In genomic region chr6:73054958-73055357, GRCh38 we compare ENCODE assay signal across 30 cellular contexts.
"Had no signal": no experiment of that assay in that cellular context is flagged by ENCODE, and none has a peak within 500 bp of the region (broad histone marks: within the 10 kb centered on the region; RNA-seq: fewer than 3 reads in every experiment).

No MANE protein-coding gene starts in this region.

- H3K27me3 ChIP-seq: adrenal gland, ascending aorta, body of pancreas, brain microvascular endothelial cell, breast epithelium, cardiac muscle cell had no signal

- H3K4me3 ChIP-seq: adrenal gland, ascending aorta, body of pancreas, breast epithelium, cardiac muscle cell had no signal

- H3K36me3 ChIP-seq: adrenal gland, ascending aorta, brain microvascular endothelial cell, breast epithelium, cardiac muscle cell had no signal

- H3K4me1 ChIP-seq: adrenal gland, ascending aorta, body of pancreas, breast epithelium had no signal

- H3K9me3 ChIP-seq: adrenal gland, ascending aorta, body of pancreas, breast epithelium had no signal

- DNase-seq: activated effector memory CD4-positive, alpha-beta T cell treated with anti-CD3 and anti-CD28 coated beads, Interleukin-2, amount 50 U/mL, for 16 hours; activated effector memory CD4-positive, alpha-beta T cell treated with Interleukin-2 at 50 U/mL for 16 hours; activated gamma-delta T cell; activated naive CD4-positive, alpha-beta T cell; activated naive CD4-positive, alpha-beta T cell treated with anti-CD3 and anti-CD28 coated beads for 36 hours; activated naive CD4-positive, alpha-beta T cell treated with anti-CD3 and anti-CD28 coated beads, Interleukin-2, amount 10 ng/mL, durations not matched to agents 7 days and 5 days; activated naive CD4-positive, alpha-beta T cell treated with Interleukin-2 at 50 U/mL for 16 hours; activated naive CD8-positive, alpha-beta T cell treated with anti-CD3 and anti-CD28 coated beads for 36 hours; activated naive CD8-positive, alpha-beta T cell treated with anti-CD3 and anti-CD28 coated beads, Interleukin-2, amount 10 ng/mL, durations not matched to agents 7 days and 5 days; activated naive CD8-positive, alpha-beta T cell treated with anti-CD3 and anti-CD28 coated beads, Interleukin-2, amount 50 U/mL, for 24 hours; activated T-cell treated with anti-CD3 and anti-CD28 coated beads for 4 hours; activated T-cell treated with anti-CD3 and anti-CD28 coated beads, Interleukin-2, amount 50 U/mL, for 1 hour; activated T-cell treated with anti-CD3 and anti-CD28 coated beads, Interleukin-2, amount 50 U/mL, for 24 hours; activated T-cell treated with anti-CD3 and anti-CD28 coated beads, Interleukin-2, amount 50 U/mL, for 4 hours; activated T-cell treated with anti-CD3 and anti-CD28 coated beads, Interleukin-2, amount 50 U/mL, for 48 hours; activated T-cell treated with anti-CD3 and anti-CD28 coated beads, Interleukin-2, amount 50 U/mL, for 72 hours; adrenal gland; amniotic stem cell; amygdala; anterior cingulate cortex; aorta; body of pancreas; brain microvascular endothelial cell; caudate nucleus; central memory CD4-positive, alpha-beta T cell; cerebellar nuclear complex had no signal

- FAIRE-seq: astrocyte had no signal

- H3K27ac ChIP-seq: adrenal gland, ascending aorta, body of pancreas, brain microvascular endothelial cell, breast epithelium, cardiac muscle cell had no signal
